In the genomic region with DNA sequence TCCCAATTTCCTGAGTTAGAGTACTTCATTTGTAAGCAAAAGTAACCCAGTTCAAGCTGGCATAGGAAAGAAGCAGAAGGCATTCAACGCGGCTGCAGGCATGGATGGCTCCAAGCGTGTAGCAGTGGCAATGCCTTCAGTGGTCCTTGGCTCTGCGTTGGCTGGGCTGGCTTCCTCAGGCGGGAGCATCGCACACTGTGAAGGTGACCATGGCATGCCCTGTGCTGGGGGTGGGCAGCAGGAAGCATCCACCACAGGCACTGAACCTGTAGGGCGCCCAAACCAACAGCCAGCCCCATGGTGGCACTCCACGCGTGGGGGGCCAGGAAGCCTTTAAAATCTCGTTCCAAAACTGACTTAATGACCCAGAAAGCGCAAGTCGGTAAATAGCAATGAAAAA, we compare ENCODE assay signal across 33 cellular contexts. TPM values are rescaled to one million over a fixed set of nuclear protein-coding genes. Genes with fewer than 3 reads are reported as not detected.
"Had no signal": no experiment of that assay in that cellular context is flagged by ENCODE, and none has a peak within 500 bp of the region (broad histone marks: within the 10 kb centered on the region; RNA-seq: fewer than 3 reads in every experiment).

No MANE protein-coding gene starts in this region.

- H3K27ac ChIP-seq: ascending aorta, cardiac muscle cell, VCaP had no signal

- DNase-seq: activated B cell treated with CpG ODN at 0.5 μM for 24 hours; activated CD4-positive, alpha-beta memory T cell treated with anti-CD3 and anti-CD28 coated beads for 36 hours; activated CD4-positive, alpha-beta T cell treated with anti-CD3 and anti-CD28 coated beads for 4 hours; activated CD4-positive, alpha-beta T cell treated with anti-CD3 and anti-CD28 coated beads, Interleukin-2, amount 10 ng/mL, durations not matched to agents 24 days and 14 days; activated CD4-positive, alpha-beta T cell treated with anti-CD3 and anti-CD28 coated beads, Interleukin-2, amount 50 U/mL, for 1 hour; activated CD4-positive, alpha-beta T cell treated with anti-CD3 and anti-CD28 coated beads, Interleukin-2, amount 50 U/mL, for 4 hours; activated CD4-positive, CD25-positive, alpha-beta regulatory T cell treated with anti-CD3 and anti-CD28 coated beads, Interleukin-2, amount 50 U/mL, for 72 hours; activated CD8-positive, alpha-beta memory T cell treated with anti-CD3 and anti-CD28 coated beads, Interleukin-2, amount 50 U/mL, for 4 hours; activated CD8-positive, alpha-beta T cell treated with anti-CD3 and anti-CD28 coated beads for 36 hours; activated effector memory CD4-positive, alpha-beta T cell treated with anti-CD3 and anti-CD28 coated beads, Interleukin-2, amount 50 U/mL, for 16 hours; activated gamma-delta T cell treated with Interleukin-2 at 50 U/mL for 16 hours; activated naive CD4-positive, alpha-beta T cell; activated naive CD4-positive, alpha-beta T cell treated with anti-CD3 and anti-CD28 coated beads, Interleukin-2, amount 10 ng/mL, durations not matched to agents 7 days and 5 days; activated naive CD8-positive, alpha-beta T cell treated with anti-CD3 and anti-CD28 coated beads, Interleukin-2, amount 10 ng/mL, durations not matched to agents 7 days and 5 days; activated naive CD8-positive, alpha-beta T cell treated with anti-CD3 and anti-CD28 coated beads, Interleukin-2, amount 50 U/mL, for 24 hours; activated T-cell treated with anti-CD3 and anti-CD28 coated beads for 4 hours; activated T-cell treated with anti-CD3 and anti-CD28 coated beads, Interleukin-2, amount 50 U/mL, for 1 hour; activated T-cell treated with anti-CD3 and anti-CD28 coated beads, Interleukin-2, amount 50 U/mL, for 4 hours; activated T-cell treated with anti-CD3 and anti-CD28 coated beads, Interleukin-2, amount 50 U/mL, for 72 hours; amygdala; anterior cingulate cortex; caudate nucleus; T-helper 1 cell; T-helper 2 cell; T-helper 9 cell had no signal

- ATAC-seq: activated CD8-positive, alpha-beta T cell treated with anti-CD3 and anti-CD28 coated beads for 36 hours; activated naive CD8-positive, alpha-beta T cell treated with anti-CD3 and anti-CD28 coated beads, Interleukin-2, amount 50 U/mL, for 24 hours; activated T-cell treated with anti-CD3 and anti-CD28 coated beads, Interleukin-2, amount 50 U/mL, for 4 hours; activated T-cell treated with anti-CD3 and anti-CD28 coated beads, Interleukin-2, amount 50 U/mL, for 72 hours; activated T-helper 17 cell treated with anti-CD3 and anti-CD28 coated beads, Interleukin-2, amount 50 U/mL, for 72 hours had no signal

- H3K27me3 ChIP-seq: ascending aorta had no signal

- H3K4me1 ChIP-seq: ascending aorta had no signal

- H3K4me3 ChIP-seq: ascending aorta, cardiac muscle cell had no signal

- H3K36me3 ChIP-seq: ascending aorta, cardiac muscle cell had no signal

- H3K9me3 ChIP-seq: ascending aorta had no signal

RNA-seq across cellular contexts. Expression of a gene that starts 53.6 kb away (rescaled TPM):
- total RNA-seq: activated B cell treated with CpG ODN at 0.5 μM for 24 hours; activated CD4-positive, alpha-beta memory T cell treated with anti-CD3 and anti-CD28 coated beads for 36 hours; activated CD4-positive, alpha-beta T cell treated with anti-CD3 and anti-CD28 coated beads, Interleukin-2, amount 10 ng/mL, durations not matched to agents 24 days and 14 days; activated CD8-positive, alpha-beta memory T cell treated with anti-CD3 and anti-CD28 coated beads for 36 hours; activated CD8-positive, alpha-beta T cell treated with anti-CD3 and anti-CD28 coated beads for 36 hours; activated naive CD8-positive, alpha-beta T cell treated with anti-CD3 and anti-CD28 coated beads, Interleukin-2, amount 10 ng/mL, durations not matched to agents 7 days and 5 days; activated T-cell treated with anti-CD3 and anti-CD28 coated beads, Interleukin-2, amount 50 U/mL, for 4 hours; activated T-cell treated with anti-CD3 and anti-CD28 coated beads, Interleukin-2, amount 50 U/mL, for 72 hours; activated T-helper 1 cell treated with anti-CD3 and anti-CD28 coated beads, Interleukin-12 subunit alpha, Interleukin-12 subunit beta, Interleukin-2, Interleukin-4 antibody, amounts not matched to agents 30 ng/mL and 10 ng/mL and 1 ng/mL, durations not matched to agents 14 hours and 24 hours and 36 hours; activated T-helper 17 cell treated with anti-CD3 and anti-CD28 coated beads, Interleukin-2, amount 50 U/mL, for 72 hours; ascending aorta; bronchial epithelial cell; cardiac muscle cell; cerebellum had no signal
